Comparison of ENCODE assay signal across 21 cellular contexts in genomic region chr4:107011312-107011711, GRCh38. TPM values are rescaled to one million over a fixed set of nuclear protein-coding genes. Genes with fewer than 3 reads are reported as not detected.
"Had no signal": no experiment of that assay in that cellular context is flagged by ENCODE, and none has a peak within 500 bp of the region (broad histone marks: within the 10 kb centered on the region; RNA-seq: fewer than 3 reads in every experiment).

No MANE protein-coding gene starts in this region.

- H3K9ac ChIP-seq: SK-N-SH had no signal

- FAIRE-seq: RCC 7860 had no signal

- DNase-seq: KBM-7, MV-4-11, NCI-H1048, NCI-H1105, NCI-H1417, NCI-H1436 treated with DMSO at 0.1 percent for 48 hours, NCI-H1694, NCI-H187 treated with DMSO at 0.1 percent for 48 hours, NCI-H2081, NCI-H2107, NCI-H2227 treated with DMSO at 0.1 percent for 48 hours, NCI-H524, NCI-H69, NCI-H774, SHP77, SK-N-SH, SW 1271 had no signal

- H3K4me2 ChIP-seq: SK-N-SH had no signal

- H3K27ac ChIP-seq: RWPE1 had no signal

- H3K9me3 ChIP-seq: SK-N-SH had no signal

RNA-seq across cellular contexts. Expression of gene DKK2, which starts 24.8 kb away (rescaled TPM):
- total RNA-seq: HT-29, NCI-H460 had no signal
